In the genomic region with DNA sequence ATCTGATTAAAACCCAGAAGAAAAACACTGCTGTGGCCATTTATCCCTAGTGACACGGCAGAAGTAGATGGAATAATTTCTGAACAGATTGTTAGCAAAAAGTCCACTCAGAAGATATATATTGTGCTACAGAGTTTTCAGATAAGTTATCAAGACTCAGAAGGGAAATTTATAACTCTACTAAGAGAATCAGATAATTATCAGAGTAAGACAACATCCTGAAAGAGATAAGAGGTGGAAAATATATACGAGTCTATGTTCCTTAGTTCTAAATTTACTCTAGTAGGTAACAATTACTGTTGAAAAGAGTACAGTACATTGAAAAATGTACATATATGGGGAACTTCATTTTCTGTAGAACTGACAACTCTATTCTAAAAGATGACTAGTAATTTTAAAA, we compare ENCODE assay signal across 18 cellular contexts.
"Had no signal": no experiment of that assay in that cellular context is flagged by ENCODE, and none has a peak within 500 bp of the region (broad histone marks: within the 10 kb centered on the region; RNA-seq: fewer than 3 reads in every experiment).

No MANE protein-coding gene starts in this region.

- H3K4me1 Mint-ChIP-seq: activated B cell treated with CpG ODN at 0.5 μM for 24 hours; activated CD4-positive, alpha-beta memory T cell treated with anti-CD3 and anti-CD28 coated beads, Interleukin-2, amount 10 ng/mL, durations not matched to agents 7 days and 5 days; activated CD8-positive, alpha-beta memory T cell treated with anti-CD3 and anti-CD28 coated beads, Interleukin-2, amount 10 ng/mL, durations not matched to agents 7 days and 5 days had no signal

- DNase-seq: activated B cell treated with CpG ODN at 0.5 μM for 24 hours; activated CD4-positive, alpha-beta memory T cell treated with anti-CD3 and anti-CD28 coated beads, Interleukin-2, amount 10 ng/mL, durations not matched to agents 7 days and 5 days; activated CD4-positive, alpha-beta T cell treated with anti-CD3 and anti-CD28 coated beads for 48 hours; activated CD8-positive, alpha-beta memory T cell treated with anti-CD3 and anti-CD28 coated beads, Interleukin-2, amount 10 ng/mL, durations not matched to agents 7 days and 5 days; activated naive CD8-positive, alpha-beta T cell treated with anti-CD3 and anti-CD28 coated beads for 36 hours; body of pancreas; central memory CD4-positive, alpha-beta T cell; colonic mucosa; glutamatergic neuron; hypothalamus; islet precursor cell; lower lobe of right lung; midbrain; right cardiac atrium; trophoblast cell had no signal

- H3K27ac Mint-ChIP-seq: activated B cell treated with CpG ODN at 0.5 μM for 24 hours; activated CD4-positive, alpha-beta memory T cell treated with anti-CD3 and anti-CD28 coated beads, Interleukin-2, amount 10 ng/mL, durations not matched to agents 7 days and 5 days; activated CD8-positive, alpha-beta memory T cell treated with anti-CD3 and anti-CD28 coated beads, Interleukin-2, amount 10 ng/mL, durations not matched to agents 7 days and 5 days; activated naive CD8-positive, alpha-beta T cell treated with anti-CD3 and anti-CD28 coated beads for 36 hours; stimulated activated naive CD8-positive, alpha-beta T cell treated with anti-CD3 and anti-CD28 coated beads, Interleukin-15, Interleukin-2, amounts not matched to agents 100 ng/mL and 50 ng/mL, for 24 hours had no signal

- H3K36me3 ChIP-seq: colonic mucosa, lower lobe of right lung, prostate gland had no signal

- H3K9me3 ChIP-seq: body of pancreas, colonic mucosa, lower lobe of right lung, prostate gland had no signal

- H3K9me3 Mint-ChIP-seq: neural crest cell had no signal

- H3K27me3 Mint-ChIP-seq: activated B cell treated with CpG ODN at 0.5 μM for 24 hours; activated CD4-positive, alpha-beta memory T cell treated with anti-CD3 and anti-CD28 coated beads, Interleukin-2, amount 10 ng/mL, durations not matched to agents 7 days and 5 days; activated CD8-positive, alpha-beta memory T cell treated with anti-CD3 and anti-CD28 coated beads, Interleukin-2, amount 10 ng/mL, durations not matched to agents 7 days and 5 days; activated naive CD8-positive, alpha-beta T cell treated with anti-CD3 and anti-CD28 coated beads for 36 hours had no signal

- H3K27me3 ChIP-seq: body of pancreas, colonic mucosa had no signal

- H3K4me1 ChIP-seq: colonic mucosa, prostate gland had no signal

- H3K36me3 Mint-ChIP-seq: activated CD8-positive, alpha-beta memory T cell treated with anti-CD3 and anti-CD28 coated beads, Interleukin-2, amount 10 ng/mL, durations not matched to agents 7 days and 5 days had no signal

- H3K27ac ChIP-seq: body of pancreas, colonic mucosa, lower lobe of right lung, prostate gland had no signal

- ATAC-seq: activated CD8-positive, alpha-beta memory T cell treated with anti-CD3 and anti-CD28 coated beads, Interleukin-2, amount 10 ng/mL, durations not matched to agents 7 days and 5 days had no signal

- H3K4me3 ChIP-seq: body of pancreas, colonic mucosa, lower lobe of right lung, prostate gland had no signal

- H3K4me3 Mint-ChIP-seq: activated B cell treated with CpG ODN at 0.5 μM for 24 hours; activated CD4-positive, alpha-beta memory T cell treated with anti-CD3 and anti-CD28 coated beads, Interleukin-2, amount 10 ng/mL, durations not matched to agents 7 days and 5 days; activated CD8-positive, alpha-beta memory T cell treated with anti-CD3 and anti-CD28 coated beads, Interleukin-2, amount 10 ng/mL, durations not matched to agents 7 days and 5 days; activated naive CD8-positive, alpha-beta T cell treated with anti-CD3 and anti-CD28 coated beads for 36 hours; neural crest cell; stimulated activated naive CD8-positive, alpha-beta T cell treated with anti-CD3 and anti-CD28 coated beads, Interleukin-15, Interleukin-2, amounts not matched to agents 100 ng/mL and 50 ng/mL, for 24 hours had no signal
